In the genomic region with DNA sequence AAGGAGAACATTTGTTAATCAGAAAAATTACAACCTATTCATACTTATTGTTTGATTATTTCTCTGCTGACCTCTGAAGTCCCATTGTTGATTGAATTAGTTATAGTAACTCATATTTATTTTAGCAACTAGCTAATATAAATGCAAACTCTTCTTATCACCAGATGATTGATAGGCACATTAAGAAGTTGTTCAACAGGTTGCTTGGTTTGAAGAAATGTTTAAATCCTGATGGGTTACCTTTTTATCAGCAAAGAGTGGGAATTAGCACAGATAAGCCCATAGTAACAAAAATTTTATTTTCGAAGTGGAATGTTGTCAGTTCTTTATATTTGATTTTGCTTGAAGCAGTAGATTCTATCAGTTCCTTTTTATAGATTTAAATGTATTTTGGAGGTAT, we compare ENCODE assay signal across 16 cellular contexts.
"Had no signal": no experiment of that assay in that cellular context is flagged by ENCODE, and none has a peak within 500 bp of the region (broad histone marks: within the 10 kb centered on the region; RNA-seq: fewer than 3 reads in every experiment).

No MANE protein-coding gene starts in this region.

- H3K4me3 ChIP-seq: dorsolateral prefrontal cortex, skin epidermis, testis, tibial nerve had no signal

- DNase-seq: cortex of kidney; dorsolateral prefrontal cortex; effector CD8-positive, alpha-beta T cell; foreskin melanocyte; head of caudate nucleus; hippocampal formation; left colon; mesendoderm; naive thymus-derived CD4-positive, alpha-beta T cell; nephron progenitor cell; stimulated activated CD4-positive, alpha-beta T cell treated with anti-CD3 and anti-CD28 coated beads, Interleukin-2, amount 100 ng/mL, for 48 hours; stimulated activated naive CD8-positive, alpha-beta T cell treated with anti-CD3 and anti-CD28 coated beads, Interleukin-15, Interleukin-2, amounts not matched to agents 100 U/mL and 50 U/mL, for 24 hours; testis had no signal

- H3K27me3 ChIP-seq: testis, tibial nerve had no signal

- ATAC-seq: left colon; naive thymus-derived CD4-positive, alpha-beta T cell; sciatic nerve; stimulated activated naive CD8-positive, alpha-beta T cell treated with anti-CD3 and anti-CD28 coated beads, Interleukin-15, Interleukin-2, amounts not matched to agents 100 U/mL and 50 U/mL, for 24 hours had no signal

- H3K9me3 Mint-ChIP-seq: nephron progenitor cell had no signal

- H3K9me3 ChIP-seq: testis had no signal

- H3K36me3 Mint-ChIP-seq: naive thymus-derived CD4-positive, alpha-beta T cell had no signal

- H3K27ac Mint-ChIP-seq: naive thymus-derived CD4-positive, alpha-beta T cell; nephron progenitor cell had no signal

- H3K4me1 ChIP-seq: testis had no signal

- H3K4me3 Mint-ChIP-seq: naive thymus-derived CD4-positive, alpha-beta T cell; nephron progenitor cell had no signal

- H3K36me3 ChIP-seq: tibial nerve had no signal

- H3K27ac ChIP-seq: dorsolateral prefrontal cortex, skin epidermis, testis, tibial nerve had no signal

- H3K4me1 Mint-ChIP-seq: naive thymus-derived CD4-positive, alpha-beta T cell had no signal
